Comparison of ENCODE assay signal across 12 cellular contexts in the genomic region with DNA sequence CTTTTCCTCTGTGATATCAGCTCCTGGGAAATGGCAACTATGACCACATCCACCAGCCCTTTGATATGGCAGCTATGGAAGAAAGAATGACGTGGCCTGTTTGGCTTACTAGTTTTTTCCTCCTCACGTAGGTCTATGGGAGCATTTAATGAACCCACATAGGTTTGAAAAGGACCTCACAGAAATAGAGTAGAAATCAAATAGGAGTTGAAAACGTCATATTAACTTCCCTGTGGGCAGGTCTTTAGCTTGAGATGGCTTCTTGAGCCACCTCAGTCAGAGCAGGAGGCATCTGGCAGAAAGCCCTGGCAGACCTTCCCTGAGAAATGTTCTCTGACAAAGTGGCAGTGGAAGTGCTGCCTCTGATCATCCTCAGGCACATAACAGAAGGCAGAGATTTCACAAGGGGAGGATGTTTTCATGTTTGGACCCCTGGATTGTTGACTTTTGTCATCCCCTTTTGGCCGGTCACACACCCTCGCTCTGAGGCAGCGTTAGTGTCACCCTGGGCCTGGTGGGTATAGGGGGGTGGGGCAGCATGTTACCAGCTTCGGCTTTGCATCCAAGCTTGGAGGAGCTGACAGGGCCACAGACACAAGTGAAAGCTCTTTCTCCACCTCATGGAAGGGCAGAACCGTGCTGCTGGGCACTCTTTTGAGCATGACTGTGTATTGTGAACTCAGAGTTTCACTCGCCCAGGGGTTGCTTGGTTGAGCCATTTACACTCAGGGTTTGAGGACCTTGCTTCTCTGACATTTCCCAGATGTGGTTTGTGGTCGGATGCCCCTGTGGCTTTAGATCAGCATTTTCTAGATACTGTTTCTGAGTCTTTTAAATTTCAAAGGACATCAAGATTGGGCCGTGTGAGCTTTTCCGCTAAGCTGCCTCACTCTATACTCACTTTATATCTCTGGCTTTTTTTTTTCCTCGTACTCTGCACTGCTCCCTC.
DNase-seq lines count a peak whose midpoint lies in the region; ATAC-seq, FAIRE-seq and TF ChIP-seq lines count a peak whose summit lies in the region.
"Had no signal": no experiment of that assay in that cellular context is flagged by ENCODE, and none has a peak within 500 bp of the region (broad histone marks: within the 10 kb centered on the region; RNA-seq: fewer than 3 reads in every experiment).

No MANE protein-coding gene starts in this region.

- H3K4me1 ChIP-seq in SK-N-SH (ENCODE audit: control insufficient read depth in 1 of 2, insufficient read depth in 2 of 2, low read depth in 1 of 2, low read length in 1 of 2): peaks cover 23 to 35% of the 10 kb centered on the region in 2 experiments
- H3K4me1 ChIP-seq: left lung had no signal

- no peaks in the 10 kb centered on the region for H3K9me3 ChIP-seq in SK-N-SH
- H3K9me3 ChIP-seq: left lung had no signal

- FAIRE-seq in H54 (lab: Jason Lieb, UNC): no peak

- CTCF ChIA-PET in SK-N-SH (lab: Yijun Ruan, JAX): interaction anchor here (0.7 to 6.2 kb wide), 5 partner anchors 11 to 694 kb away, joined by 3 to 39 read pairs (median 3); no protein-coding TSS in a partner anchor

- no peak for TF ChIP-seq POLR2A in H54 (IDR thresholded peaks at IDR 0.05; ENCODE audit: low read depth, low read length)

- no peaks in the 10 kb centered on the region for H3K79me2 ChIP-seq in SK-N-SH (ENCODE audit: insufficient read depth)

- POLR2A ChIA-PET in SK-N-SH (lab: Yijun Ruan, JAX): interaction anchor here (0.8 kb wide), 1 partner anchor 34 kb away, joined by 3 read pairs; no protein-coding TSS in a partner anchor

- peaks cover 24% of the 10 kb centered on the region for H3F3A ChIP-seq in SK-N-SH (replicated peaks; ENCODE audit: insufficient read depth)

- H4K20me1 ChIP-seq in SK-N-SH (ENCODE audit: insufficient read depth): no peaks in the 10 kb centered on the region

- peak overlapping the region; percentile 8; the same call in 1 of the 2 replicates for H3K4me2 ChIP-seq in SK-N-SH

- no peaks in the 10 kb centered on the region for H3K9me2 ChIP-seq in SK-N-SH

- peak overlapping the region; percentile 63 to 82 for H3K27ac ChIP-seq in SK-N-SH (ENCODE audit: low read depth in 2 of 2, low read length in 1 of 2)
- H3K27ac ChIP-seq: 22Rv1, left lung, WERI-Rb-1 had no signal

- no peak for TF ChIP-seq RAD21 in SK-N-SH (IDR thresholded peaks at IDR 0.05; ENCODE audit: low read length)

- peak; percentile 39 for DNase-seq in NK-92 treated with Interleukin-12 subunit alpha and Interleukin-12 subunit beta, amount 100 ng/mL, for 24 hours (lab: John Stamatoyannopoulos, UW)
- DNase-seq in NK-92 (lab: John Stamatoyannopoulos, UW; ENCODE audit: unreplicated experiment): no peak
- peak; percentile 44 for DNase-seq in SK-N-SH
- DNase-seq in cardiac fibroblast (ENCODE audit: low read depth in 2 of 2): peak; percentile 47 to 53
- peak; percentile 50 to 58 for DNase-seq in stimulated activated CD8-positive, alpha-beta memory T cell treated with anti-CD3 and anti-CD28 coated beads, Interleukin-15, amount 100 ng/mL, for 48 hours (ENCODE audit: low read depth in 2 of 2)
- no peak for DNase-seq in NCI-H146 (lab: John Stamatoyannopoulos, UW)
- DNase-seq in H54 (ENCODE audit: insufficient read length, low spot score): no peak
- DNase-seq: left lung, NCI-H2081 treated with DMSO at 0.1 percent for 48 hours, WERI-Rb-1 had no signal

- H2AFZ ChIP-seq in SK-N-SH (ENCODE audit: low read depth): peak overlapping the region; percentile 52

- peak overlapping the region; percentile 4; the same call in 1 of the 2 replicates for H3K9ac ChIP-seq in SK-N-SH

- TF ChIP-seq CTCF in SK-N-SH (IDR thresholded peaks at IDR 0.05) (no peak), cardiac fibroblast (IDR thresholded peaks at IDR 0.05; ENCODE audit: low read depth, low read length) (no peak)

- no peak for ATAC-seq in HG03045 (IDR thresholded peaks at IDR 0.05; ENCODE audit: unreplicated experiment)

- TF ChIP-seq EP300 in SK-N-SH (IDR thresholded peaks at IDR 0.05; ENCODE audit: borderline replicate concordance in 1 of 2, low read depth in 1 of 2, low read length in 1 of 2): 0 out of 4 replicates have a peak, but pooled peaks of 1 of the 2 experiments have one; percentile 24

- H3K4me3 ChIP-seq in SK-N-SH (ENCODE audit: low read depth in 2 of 2, low read length in 1 of 2): 0 out of 4 replicates have a peak overlapping the region, but pooled peaks of 1 of the 2 experiments have one; percentile 7
- H3K4me3 ChIP-seq in cardiac fibroblast (replicated peaks in 1 of 2; ENCODE audit: low read depth in 2 of 2, low read length in 2 of 2): no peak overlapping the region
- H3K4me3 ChIP-seq: left lung had no signal

- no peaks in the 10 kb centered on the region for H3K27me3 ChIP-seq in SK-N-SH (ENCODE audit: insufficient read depth)
- H3K27me3 ChIP-seq: left lung had no signal

- 59% methylated on average over 13 of the region's 13 CpGs for WGBS in SK-N-SH (ENCODE audit: low lambda C conversion rate)

- no peaks in the 10 kb centered on the region for H3K36me3 ChIP-seq in SK-N-SH (replicated peaks in 1 of 2; ENCODE audit: control insufficient read depth in 1 of 2, insufficient read depth in 2 of 2, low read length in 1 of 2)
- H3K36me3 ChIP-seq: left lung, WERI-Rb-1 had no signal

TF ChIP-seq in SK-N-SH, 30 proteins besides CTCF, POLR2A, EP300 and RAD21:
- TF ChIP-seq NFIC (IDR thresholded peaks at IDR 0.05; ENCODE audit: borderline replicate concordance) (peak; percentile 18; the same call in 1 of the 2 replicates), TAF1 (IDR thresholded peaks at IDR 0.05; ENCODE audit: borderline replicate concordance, low read depth, low read length) (no peak), RCOR1 (IDR thresholded peaks at IDR 0.05; ENCODE audit: low read length) (0 out of 2 replicates have a peak, but pooled peaks have one; percentile 33), TCF12 (IDR thresholded peaks at IDR 0.05) (peak; percentile 82), GATA2 (CRISPR knock-in tag; IDR thresholded peaks at IDR 0.05) (no peak), JUND (IDR thresholded peaks at IDR 0.05) (0 out of 2 replicates have a peak, but pooled peaks have one; percentile 16), PBX3 (IDR thresholded peaks at IDR 0.05) (peak; percentile 78), POLR2AphosphoS5 (IDR thresholded peaks at IDR 0.05; ENCODE audit: low read depth, low read length) (0 out of 2 replicates have a peak, but pooled peaks have one; percentile 16), FOXM1 (IDR thresholded peaks at IDR 0.05; ENCODE audit: low read depth) (no peak)
- TF ChIP-seq, protein P1, sequence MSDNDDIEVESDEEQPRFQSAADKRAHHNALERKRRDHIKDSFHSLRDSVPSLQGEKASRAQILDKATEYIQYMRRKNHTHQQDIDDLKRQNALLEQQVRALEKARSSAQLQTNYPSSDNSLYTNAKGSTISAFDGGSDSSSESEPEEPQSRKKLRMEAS (IDR thresholded peaks at IDR 0.05; ENCODE audit: low read depth): no peak
TF ChIP-seq in SK-N-SH: peak in this region for 6.

Comparison
In these comparisons a context has a peak if more than half of its experiments do, and no peak if none do; other contexts are left out.
1. DNase-seq: peak in NK-92 treated with Interleukin-12 subunit alpha and Interleukin-12 subunit beta, amount 100 ng/mL, for 24 hours (single experiment), SK-N-SH (single experiment), cardiac fibroblast (2 of 2) and stimulated activated CD8-positive, alpha-beta memory T cell treated with anti-CD3 and anti-CD28 coated beads, Interleukin-15, amount 100 ng/mL, for 48 hours (2 of 2); none in NK-92 (single experiment), NCI-H146 (single experiment) and H54 (single experiment).